ENCODE assay signal across 14 cellular contexts in the genomic region with DNA sequence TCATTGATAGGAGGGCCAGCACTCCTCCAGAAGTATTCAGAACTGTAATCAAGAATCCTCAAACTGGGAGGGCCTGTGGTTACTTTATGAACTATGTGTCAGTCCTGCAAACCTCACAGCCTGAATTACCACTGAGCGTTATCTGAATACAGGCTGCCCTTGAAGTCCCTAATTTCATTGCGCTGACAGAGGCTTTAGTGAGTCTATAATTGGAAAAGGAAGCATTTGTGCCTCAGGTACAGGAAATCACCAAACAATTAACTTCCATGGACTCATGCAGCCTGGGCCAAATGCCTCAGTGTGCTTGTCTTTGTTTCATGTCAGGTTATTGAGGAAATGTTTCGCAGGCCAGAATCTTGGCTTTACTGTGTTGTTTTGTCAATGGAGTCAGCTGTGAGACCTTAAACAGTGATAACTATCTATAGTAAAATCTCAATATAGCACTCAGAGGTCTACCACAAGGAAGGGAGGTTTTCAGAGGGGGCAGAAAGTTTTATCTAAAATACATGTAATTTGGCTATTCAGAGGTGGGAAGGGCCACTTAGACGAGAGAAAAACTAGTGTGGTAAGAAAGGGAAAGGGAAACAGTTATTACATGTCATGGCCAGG. TPM values are rescaled to one million over a fixed set of nuclear protein-coding genes. Genes with fewer than 3 reads are reported as not detected.
DNase-seq lines count a peak whose midpoint lies in the region; ATAC-seq and TF ChIP-seq lines count a peak whose summit lies in the region.
"Had no signal": no experiment of that assay in that cellular context is flagged by ENCODE, and none has a peak within 500 bp of the region (broad histone marks: within the 10 kb centered on the region; RNA-seq: fewer than 3 reads in every experiment).

No MANE protein-coding gene starts in this region.

- TF ChIP-seq CTCF in astrocyte of the spinal cord (IDR thresholded peaks at IDR 0.05; ENCODE audit: low read depth, low read length): no peak
- no peak for TF ChIP-seq CTCF in CD8-positive, alpha-beta T cell (IDR thresholded peaks at IDR 0.05)
- TF ChIP-seq CTCF in ovary (IDR thresholded peaks at IDR 0.05): no peak
- TF ChIP-seq CTCF in GM13976 (IDR thresholded peaks at IDR 0.05; ENCODE audit: borderline replicate concordance, control extremely low read depth, extremely low read depth, insufficient read depth, missing control alignments): no peak

- no peaks in the 10 kb centered on the region for H3K4me1 Mint-ChIP-seq in CD8-positive, alpha-beta T cell (ENCODE audit: low read depth)

- no peak for TF ChIP-seq EP300 in ovary (IDR thresholded peaks at IDR 0.05)

- CTCF ChIA-PET in CD8-positive, alpha-beta T cell (lab: Charles Lee): interaction anchor here (0.9 kb wide), 1 partner anchor 26 kb away, joined by 3 read pairs; no protein-coding TSS in a partner anchor

- no peaks in the 10 kb centered on the region for H3K9me3 Mint-ChIP-seq in CD8-positive, alpha-beta T cell
- H3K9me3 Mint-ChIP-seq: activated T-helper 2 cell treated with anti-CD3 and anti-CD28 coated beads, Interferon-gamma antibody, Interleukin-2, Interleukin-4, amounts not matched to agents 10 μg/mL and 5 μg/mL and 100 μg/mL, durations not matched to agents 14 hours and 24 hours and 36 hours had no signal

- no peak for ATAC-seq in CD8-positive, alpha-beta T cell
- ATAC-seq in sciatic nerve: no peak

- no peaks in the 10 kb centered on the region for H3K36me3 Mint-ChIP-seq in CD8-positive, alpha-beta T cell

- H3K27ac ChIP-seq in mucosa of rectum (ENCODE audit: low read depth in 2 of 2, low read length in 2 of 2) (peak overlapping the region; percentile 54 to 76), ovary (no peak overlapping the region)
- H3K27ac ChIP-seq in CD8-positive, alpha-beta T cell (ENCODE audit: low read depth, low read length): no peak overlapping the region

- 65 to 79% (median 68%) methylated on average over 4 of the region's 4 CpGs for WGBS in ovary, 3 donors

- no peak for TF ChIP-seq POLR2A in ovary (IDR thresholded peaks at IDR 0.05)

- intact Hi-C loops in CD8-positive, alpha-beta T cell (cut with DNase I, micrococcal nuclease): no loop called here
- intact Hi-C loops in ovary (cut with DNase I) (no loop called here), sciatic nerve (cut with DNase I) (no loop called here)

- H3K9ac ChIP-seq in mucosa of rectum (ENCODE audit: low read depth in 1 of 2, low read length in 2 of 2): peak overlapping the region in 1 of 2 donors; percentile 31

- in situ Hi-C loops in astrocyte of the spinal cord (cut with HindIII; ENCODE audit: low sequenced_read_pairs) (no loop called here), GM13976 (cut with MboI; ENCODE audit: low sequenced_read_pairs, unreplicated experiment) (no loop called here)

- POLR2A ChIA-PET in CD8-positive, alpha-beta T cell (lab: Charles Lee): no interaction called here

- no peak overlapping the region for H3K27ac Mint-ChIP-seq in CD8-positive, alpha-beta T cell
- H3K27ac Mint-ChIP-seq: activated T-helper 2 cell treated with anti-CD3 and anti-CD28 coated beads, Interferon-gamma antibody, Interleukin-2, Interleukin-4, amounts not matched to agents 10 μg/mL and 5 μg/mL and 100 μg/mL, durations not matched to agents 14 hours and 24 hours and 36 hours had no signal

- H3K36me3 ChIP-seq in mucosa of rectum (ENCODE audit: control insufficient read depth in 2 of 2, insufficient read depth in 2 of 2, low read length in 2 of 2) (no peaks in the 10 kb centered on the region), ovary (no peaks in the 10 kb centered on the region)
- H3K36me3 ChIP-seq in CD8-positive, alpha-beta T cell (ENCODE audit: insufficient read depth, low read length): no peaks in the 10 kb centered on the region
- H3K36me3 ChIP-seq: breast epithelium had no signal

- no peaks in the 10 kb centered on the region for H3K27me3 Mint-ChIP-seq in CD8-positive, alpha-beta T cell (ENCODE audit: low read depth)

- peak; percentile 15 for DNase-seq in DMS153 (lab: John Stamatoyannopoulos, UW)
- DNase-seq in NCI-H1048 (lab: John Stamatoyannopoulos, UW): peak; percentile 41
- peak; percentile 26 for DNase-seq in astrocyte of the spinal cord (ENCODE audit: low read depth, low spot score)
- DNase-seq in CD8-positive, alpha-beta T cell: no peak
- DNase-seq in ovary: no peak
- no peak for DNase-seq in GM13976 (ENCODE audit: low spot score)
- DNase-seq in sciatic nerve (ENCODE audit: low spot score): no peak
- DNase-seq: activated CD4-positive, alpha-beta T cell treated with anti-CD3 and anti-CD28 coated beads, Interleukin-2, amount 50 U/mL, for 4 hours; mesenchymal stem cell; retina; SW 1271 had no signal

- H3K27me3 ChIP-seq in mucosa of rectum (ENCODE audit: control insufficient read depth in 2 of 2, insufficient read depth in 2 of 2, low read length in 2 of 2) (no peaks in the 10 kb centered on the region), ovary (no peaks in the 10 kb centered on the region)
- no peaks in the 10 kb centered on the region for H3K27me3 ChIP-seq in CD8-positive, alpha-beta T cell (ENCODE audit: insufficient read depth, low read length)
- H3K27me3 ChIP-seq: breast epithelium had no signal

- no peak overlapping the region for H3K4me3 Mint-ChIP-seq in CD8-positive, alpha-beta T cell

- no peak overlapping the region for H3K4me3 ChIP-seq in astrocyte of the spinal cord (ENCODE audit: low read depth, low read length)
- peak overlapping the region; percentile 22 to 26 for H3K4me3 ChIP-seq in mucosa of rectum (ENCODE audit: low read length in 2 of 2)
- H3K4me3 ChIP-seq in CD8-positive, alpha-beta T cell (ENCODE audit: low read depth, low read length): no peak overlapping the region
- H3K4me3 ChIP-seq in ovary: no peak overlapping the region
- H3K4me3 ChIP-seq: breast epithelium had no signal

- H3K4me1 ChIP-seq in mucosa of rectum (ENCODE audit: control insufficient read depth in 2 of 2, insufficient read depth in 2 of 2, low read length in 2 of 2) (peaks cover 13 to 34% of the 10 kb centered on the region in 2 donors), ovary (ENCODE audit: insufficient read depth) (peaks cover 4% of the 10 kb centered on the region)
- H3K4me1 ChIP-seq in CD8-positive, alpha-beta T cell (ENCODE audit: insufficient read depth, low read length): no peaks in the 10 kb centered on the region
- H3K4me1 ChIP-seq: breast epithelium had no signal

- no peaks in the 10 kb centered on the region for H3K9me3 ChIP-seq in mucosa of rectum (ENCODE audit: control insufficient read depth in 2 of 2, low read length in 2 of 2)
- H3K9me3 ChIP-seq in CD8-positive, alpha-beta T cell (ENCODE audit: low read length): no peaks in the 10 kb centered on the region
- H3K9me3 ChIP-seq in ovary: no peaks in the 10 kb centered on the region
- H3K9me3 ChIP-seq: breast epithelium had no signal

RNA-seq across cellular contexts. Expression of a gene that starts 32.9 kb away (rescaled TPM):
- total RNA-seq in CD8-positive, alpha-beta T cell: 1 to 10 TPM; 3.9 to 7.4 TPM
- total RNA-seq in ovary (10 to 100 TPM; 29.0 to 43.1 (median 39.9) TPM), sciatic nerve (101 TPM)
- polyA plus RNA-seq in ovary: 10 to 100 TPM; 12.7 to 29.1 TPM

Comparison
In these comparisons a context has a peak if more than half of its experiments do, and no peak if none do; other contexts are left out.
1. DNase-seq: peak in DMS153 (single experiment), NCI-H1048 (single experiment) and astrocyte of the spinal cord (single experiment); none in CD8-positive, alpha-beta T cell (0 of 7), ovary (0 of 5), GM13976 (single experiment) and sciatic nerve (single experiment).
2. H3K4me3 ChIP-seq: peak in mucosa of rectum (2 of 2); none in astrocyte of the spinal cord (single experiment), CD8-positive, alpha-beta T cell (single experiment) and ovary (single experiment).
3. H3K27ac ChIP-seq: peak in mucosa of rectum (2 of 2); none in CD8-positive, alpha-beta T cell (single experiment) and ovary (0 of 2).